ENCODE assay signal across 21 cellular contexts in genomic region chr16:17445421-17445820, GRCh38.
"Had no signal": no experiment of that assay in that cellular context is flagged by ENCODE, and none has a peak within 500 bp of the region (broad histone marks: within the 10 kb centered on the region; RNA-seq: fewer than 3 reads in every experiment).

No MANE protein-coding gene starts in this region.

- H3K27ac ChIP-seq: colonic mucosa, gastrocnemius medialis, heart right ventricle, ovary, suprapubic skin, tibial artery, upper lobe of left lung, vagina had no signal

- H3K36me3 ChIP-seq: colonic mucosa, gastrocnemius medialis, ovary, suprapubic skin, upper lobe of left lung, vagina had no signal

- H3K9me3 Mint-ChIP-seq: nephron progenitor cell had no signal

- H3K27me3 ChIP-seq: colonic mucosa, heart right ventricle, ovary, suprapubic skin, tibial artery, upper lobe of left lung, vagina had no signal

- H3K4me3 ChIP-seq: colonic mucosa, gastrocnemius medialis, heart right ventricle, ovary, suprapubic skin, tibial artery, upper lobe of left lung, vagina had no signal

- H3K27me3 Mint-ChIP-seq: naive thymus-derived CD4-positive, alpha-beta T cell; progenitor cell of endocrine pancreas had no signal

- H3K4me3 Mint-ChIP-seq: naive thymus-derived CD4-positive, alpha-beta T cell; nephron progenitor cell had no signal

- H3K27ac Mint-ChIP-seq: nephron progenitor cell, progenitor cell of endocrine pancreas had no signal

- ATAC-seq: gastrocnemius medialis; heart right ventricle; left lobe of liver; naive thymus-derived CD4-positive, alpha-beta T cell; right cardiac atrium had no signal

- H3K9me3 ChIP-seq: colonic mucosa, gastrocnemius medialis, ovary, suprapubic skin, tibial artery, upper lobe of left lung, vagina had no signal

- H3K4me1 ChIP-seq: colonic mucosa had no signal

- DNase-seq: colonic mucosa; dermis blood vessel endothelial cell; effector CD4-positive, alpha-beta T cell; gastrocnemius medialis; heart right ventricle; islet precursor cell; mammary epithelial cell; naive thymus-derived CD4-positive, alpha-beta T cell; nephron progenitor cell; nucleus accumbens; ovary; right cardiac atrium; small intestine; stimulated activated CD4-positive, alpha-beta T cell treated with anti-CD3 and anti-CD28 coated beads, Interleukin-2, amount 100 ng/mL, for 48 hours; stimulated activated naive CD4-positive, alpha-beta T cell treated with Interleukin-2 at 50 U/mL for 16 hours had no signal
